8 cellular contexts compared by ENCODE assay signal in the genomic region with DNA sequence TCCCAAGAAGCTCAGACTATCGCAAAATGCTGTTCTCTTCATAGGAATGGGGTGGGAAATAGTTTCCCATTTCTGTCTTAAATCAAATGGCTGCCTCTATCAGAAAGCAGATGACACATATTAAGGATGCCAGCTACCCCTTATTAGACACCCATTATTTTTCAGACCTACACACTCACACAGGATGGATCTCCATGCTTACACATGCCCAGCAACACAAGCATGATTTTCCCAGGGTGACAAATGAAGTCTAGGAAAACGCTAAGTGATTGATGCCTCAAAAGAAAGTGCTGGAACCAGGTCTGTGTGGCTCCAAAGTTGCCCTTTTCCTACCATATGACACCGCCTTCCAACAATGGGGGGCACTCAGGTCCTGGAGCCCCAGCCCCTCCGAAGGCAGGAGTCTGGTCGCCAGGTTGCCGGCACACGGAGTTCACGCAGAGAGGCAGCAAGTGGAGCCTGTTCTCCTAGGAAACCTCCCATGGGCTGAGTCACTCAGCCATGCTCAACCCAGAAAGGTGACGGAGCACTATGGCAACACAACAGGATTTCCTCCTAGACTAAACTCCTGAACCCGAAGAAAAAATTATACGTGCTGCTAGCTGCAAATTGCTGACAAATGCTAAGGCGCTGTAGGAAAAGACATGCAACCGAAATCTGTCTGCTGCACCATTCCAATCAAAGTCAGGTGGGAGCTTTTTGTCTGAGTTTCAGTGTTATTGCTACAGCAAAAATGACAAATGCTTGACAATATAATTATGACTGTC. TPM values are rescaled to one million over a fixed set of nuclear protein-coding genes. Genes with fewer than 3 reads are reported as not detected.
DNase-seq lines count a peak whose midpoint lies in the region; ATAC-seq and TF ChIP-seq lines count a peak whose summit lies in the region.

No MANE protein-coding gene starts in this region.

- no peak overlapping the region for H3K23ac ChIP-seq in neuronal stem cell (ENCODE audit: low read depth, low read length, poor library complexity)

- H2BK120ac ChIP-seq in neuronal stem cell (ENCODE audit: low read depth, low read length) = no peak overlapping the region

- no peak overlapping the region for H2BK5ac ChIP-seq in neuronal stem cell (ENCODE audit: low read length)

- TF ChIP-seq POLR2A in esophagus muscularis mucosa (IDR thresholded peaks at IDR 0.05; ENCODE audit: low read depth) = no peak

- H3K9ac ChIP-seq in BLaER1 (no peak overlapping the region), PC-3 (ENCODE audit: low read length) (peak overlapping the region; percentile 43), neuronal stem cell (ENCODE audit: low read depth, low read length, poor library complexity) (no peak overlapping the region)

- TF ChIP-seq CTCF in PC-3 (conservative IDR thresholded peaks at IDR 0.05; ENCODE audit: low read depth, low read length) (no peak), esophagus muscularis mucosa (IDR thresholded peaks at IDR 0.05) (no peak)

- peak overlapping the region; percentile 20; the same call in 1 of the 2 replicates for H3K27ac ChIP-seq in BLaER1
- H3K27ac ChIP-seq in PC-3 (ENCODE audit: low read length) = peak overlapping the region; percentile 59
- peak overlapping the region; percentile 28 to 75 (median 61) for H3K27ac ChIP-seq in esophagus muscularis mucosa (replicated peaks in 1 of 4)
- no peak overlapping the region for H3K27ac ChIP-seq in neuronal stem cell (replicated peaks; ENCODE audit: low read length)

- peaks cover 7% of the 10 kb centered on the region for H3K9me3 ChIP-seq in BLaER1
- no peaks in the 10 kb centered on the region for H3K9me3 ChIP-seq in PC-3 (ENCODE audit: low read length)
- no peaks in the 10 kb centered on the region for H3K9me3 ChIP-seq in esophagus muscularis mucosa
- H3K9me3 ChIP-seq in neuronal stem cell (replicated peaks in 1 of 2; ENCODE audit: control insufficient read depth in 2 of 2, insufficient read depth in 1 of 2, low read depth in 1 of 2, low read length in 2 of 2) = no peaks in the 10 kb centered on the region

- H3K79me2 ChIP-seq in PC-3 (ENCODE audit: low read length) = peaks cover 87% of the 10 kb centered on the region

- peaks cover 20% of the 10 kb centered on the region; the same call in 1 of the 2 replicates for H3K36me3 ChIP-seq in BLaER1
- H3K36me3 ChIP-seq in PC-3 (ENCODE audit: low read depth, low read length) = no peaks in the 10 kb centered on the region
- H3K36me3 ChIP-seq in esophagus muscularis mucosa = no peaks in the 10 kb centered on the region
- H3K36me3 ChIP-seq in neuronal stem cell (replicated peaks in 1 of 2; ENCODE audit: control insufficient read depth in 2 of 2, insufficient read depth in 2 of 2, low read length in 2 of 2) = peaks cover 0 to 20% of the 10 kb centered on the region in 2 donors

- H4K8ac ChIP-seq in neuronal stem cell (ENCODE audit: low read depth, low read length) = no peak overlapping the region

- H2AFZ ChIP-seq in PC-3 (ENCODE audit: low read length) (peak overlapping the region; percentile 59), neuronal stem cell (ENCODE audit: low read length) (no peak overlapping the region)

- no peak overlapping the region for H4K91ac ChIP-seq in neuronal stem cell (ENCODE audit: low read depth, low read length, poor library complexity)

- H3K4me1 ChIP-seq in BLaER1 (peaks cover 66% of the 10 kb centered on the region), PC-3 (ENCODE audit: insufficient read depth, low read length) (peaks cover 68% of the 10 kb centered on the region), esophagus muscularis mucosa (peaks cover 36 to 57% (median 39%) of the 10 kb centered on the region in 4 donors), neuronal stem cell (ENCODE audit: control insufficient read depth in 2 of 2, insufficient read depth in 1 of 2, low read depth in 1 of 2, low read length in 2 of 2) (peaks cover 8 to 20% of the 10 kb centered on the region in 2 donors)

- POLR2A ChIA-PET in PC-3 (lab: Charles Lee; ENCODE audit: unreplicated experiment) = interaction anchor here (0.6 to 0.7 kb wide), 2 partner anchors 23 to 554 kb away, joined by 3 to 5 read pairs; partner anchors contain the start of gene CHCHD2

- TF ChIP-seq EP300 in esophagus muscularis mucosa (IDR thresholded peaks at IDR 0.05) = no peak

- no peak overlapping the region for H3K4ac ChIP-seq in neuronal stem cell (ENCODE audit: low read length)

- CTCF ChIA-PET in PC-3 (lab: Charles Lee) = no interaction called here

- H3F3A ChIP-seq in PC-3 (ENCODE audit: low read length, unreplicated experiment) = no peaks in the 10 kb centered on the region

- peak overlapping the region; percentile 67 for H3K14ac ChIP-seq in neuronal stem cell (ENCODE audit: low read length)

- H3K9me2 ChIP-seq in PC-3 (replicated peaks; ENCODE audit: low read length) = no peaks in the 10 kb centered on the region

- intact Hi-C loops in PC-3 (cut with micrococcal nuclease) (loop anchor here (5.0 kb wide), 1 partner anchor 95 kb away; no protein-coding TSS in a partner anchor), esophagus muscularis mucosa (cut with DNase I) (no loop called here)

- peaks cover 90% of the 10 kb centered on the region for H4K20me1 ChIP-seq in BLaER1
- 0 out of 2 replicates have a peak, but pooled peaks cover 10% of the 10 kb centered on the region for H4K20me1 ChIP-seq in PC-3 (ENCODE audit: low read length)

- no peak overlapping the region for H3K4me3 ChIP-seq in BLaER1
- H3K4me3 ChIP-seq in PC-3 (ENCODE audit: low read length) = peak overlapping the region; percentile 47
- H3K4me3 ChIP-seq in esophagus muscularis mucosa = peak overlapping the region in 2 of 4 donors; percentile 24 to 25
- H3K4me3 ChIP-seq in neuronal stem cell (ENCODE audit: low read length in 2 of 2) = no peak overlapping the region

- DNase-seq in PC-3 (peak; percentile 86), esophagus muscularis mucosa (ENCODE audit: extremely low spot score) (no peak), neuronal stem cell (ENCODE audit: low spot score) (no peak), NCI-H345 (lab: John Stamatoyannopoulos, UW) (no peak), NCI-H774 (lab: John Stamatoyannopoulos, UW) (no peak), activated gamma-delta T cell treated with Interleukin-2 at 50 U/mL for 16 hours (no peak)

- no peak overlapping the region for H3K18ac ChIP-seq in neuronal stem cell (ENCODE audit: low read length)

- 37% methylated on average over 8 of the region's 13 CpGs for WGBS in esophagus muscularis mucosa
- WGBS in neuronal stem cell (ENCODE audit: extremely low coverage in 2 of 2, insufficient read length in 2 of 2, insufficient replicate concordance in 1 of 2), 2 donors = no CpG with 5 or more reads among the region's 13 CpGs

- BruUV-seq in PC-3 (replicated peaks; lab: Mats Ljungman, UMichigan) = no TSS peak

- H3K79me1 ChIP-seq in neuronal stem cell (ENCODE audit: low read depth, low read length) = peaks cover 2% of the 10 kb centered on the region

- H2BK15ac ChIP-seq in neuronal stem cell (ENCODE audit: low read length) = no peak overlapping the region

- ATAC-seq in PC-3 (peak; percentile 85), HG02623 (IDR thresholded peaks at IDR 0.05; ENCODE audit: unreplicated experiment) (no peak)

- no peak overlapping the region for H2AK5ac ChIP-seq in neuronal stem cell (ENCODE audit: low read depth, low read length)

- no peak overlapping the region for H2BK12ac ChIP-seq in neuronal stem cell (ENCODE audit: low read length)

- H3K4me2 ChIP-seq in BLaER1 (peak overlapping the region; percentile 45), PC-3 (ENCODE audit: low read length) (peak overlapping the region; percentile 78), neuronal stem cell (ENCODE audit: insufficient read depth, low read length, poor library complexity, severe bottlenecking) (no peak overlapping the region)

- H3K27me3 ChIP-seq in BLaER1 (no peaks in the 10 kb centered on the region), PC-3 (ENCODE audit: low read length) (no peaks in the 10 kb centered on the region), esophagus muscularis mucosa (no peaks in the 10 kb centered on the region), neuronal stem cell (ENCODE audit: control insufficient read depth in 3 of 3, insufficient read depth in 3 of 3, low read depth in 1 of 3, low read length in 3 of 3) (no peaks in the 10 kb centered on the region)

RNA-seq across cellular contexts. Expression of gene VOPP1, which starts 19.8 kb away (rescaled TPM):
- total RNA-seq in PC-3 (2014; rRNA removed) = 60.2 and 64.8 TPM in 2 replicates
- 10 to 100 TPM; 23.7 to 42.1 (median 37.5) TPM for total RNA-seq in esophagus muscularis mucosa
- 38.1 TPM for polyA plus RNA-seq in neuronal stem cell (2013, experiment 1 of 2)
- 37.8 TPM for polyA plus RNA-seq in neuronal stem cell (2013, experiment 2 of 2)
